ENCODE assay signal across 24 cellular contexts in the genomic region with DNA sequence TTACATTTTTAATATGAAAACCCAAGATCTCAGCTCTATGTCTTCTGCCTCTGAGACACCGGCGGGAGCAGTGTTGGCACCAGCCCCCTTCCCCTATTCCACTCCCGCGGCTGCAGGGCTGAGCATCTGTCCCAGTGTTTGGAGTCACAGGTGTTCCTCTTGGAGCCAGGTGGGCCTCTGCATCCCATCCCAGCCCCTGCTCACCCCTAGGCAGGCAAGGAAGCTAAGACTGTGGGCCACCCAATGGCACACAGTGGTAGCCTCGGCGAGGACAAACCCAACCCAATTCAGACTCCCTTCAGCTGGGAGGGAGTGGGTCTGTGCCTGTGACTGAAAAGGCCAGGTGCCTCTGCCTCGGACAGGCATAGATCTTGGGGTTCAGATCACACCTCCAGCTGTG. TPM values are rescaled to one million over a fixed set of nuclear protein-coding genes. Genes with fewer than 3 reads are reported as not detected.
DNase-seq lines count a peak whose midpoint lies in the region; ATAC-seq, FAIRE-seq and TF ChIP-seq lines count a peak whose summit lies in the region.
"Had no signal": no experiment of that assay in that cellular context is flagged by ENCODE, and none has a peak within 500 bp of the region (broad histone marks: within the 10 kb centered on the region; RNA-seq: fewer than 3 reads in every experiment).

No MANE protein-coding gene starts in this region.

- H2AFZ ChIP-seq in neural progenitor cell (replicated peaks) = no peak overlapping the region
- no peak overlapping the region for H2AFZ ChIP-seq in H9 (ENCODE audit: low read length)

- H3K9me3 ChIP-seq in kidney (ENCODE audit: control insufficient read depth in 1 of 2, low read length in 2 of 2) (no peaks in the 10 kb centered on the region), neural progenitor cell (ENCODE audit: low read depth) (no peaks in the 10 kb centered on the region), H9 (ENCODE audit: control insufficient read depth, low read depth, low read length) (no peaks in the 10 kb centered on the region)
- H3K9me3 ChIP-seq: MG63 had no signal

- no peak overlapping the region for H4K8ac ChIP-seq in H9 (replicated peaks; ENCODE audit: insufficient read length, low read depth, low read length)

- no peak overlapping the region for H2BK12ac ChIP-seq in H9 (ENCODE audit: insufficient read length, low read depth, low read length)

- H3K27ac Mint-ChIP-seq in neural progenitor cell (peak overlapping the region; percentile 42), H9 (no peak overlapping the region; a peak in 1 of 7 replicates)
- H3K27ac Mint-ChIP-seq in T-helper 2 cell treated with Interferon-gamma antibody and Interleukin-4, amounts not matched to agents 5 μg/mL and 100 μg/mL, for 36 hours = no peak overlapping the region

- no peaks in the 10 kb centered on the region for H3K36me3 Mint-ChIP-seq in neural progenitor cell
- no peaks in the 10 kb centered on the region for H3K36me3 Mint-ChIP-seq in T-helper 2 cell treated with Interferon-gamma antibody and Interleukin-4, amounts not matched to agents 5 μg/mL and 100 μg/mL, for 36 hours (ENCODE audit: low read depth)
- no peaks in the 10 kb centered on the region; a peak in 1 of 7 replicates for H3K36me3 Mint-ChIP-seq in H9 (ENCODE audit: insufficient read depth in 1 of 3, low read depth in 3 of 3)

- no peaks in the 10 kb centered on the region for H3K23me2 ChIP-seq in H9 (ENCODE audit: insufficient read length, low read depth, low read length, poor library complexity, severe bottlenecking)

- H3K9me3 Mint-ChIP-seq in neural progenitor cell (no peaks in the 10 kb centered on the region), H9 (no peaks in the 10 kb centered on the region; a peak in 1 of 5 replicates)
- H3K9me3 Mint-ChIP-seq in T-helper 2 cell treated with Interferon-gamma antibody and Interleukin-4, amounts not matched to agents 5 μg/mL and 100 μg/mL, for 36 hours = no peaks in the 10 kb centered on the region

- peak; percentile 2 for DNase-seq in left cardiac atrium
- no peak for DNase-seq in Right ventricle myocardium inferior (ENCODE audit: missing footprints)
- peak; percentile 30 for DNase-seq in kidney
- DNase-seq in neural progenitor cell (ENCODE audit: low spot score) = no peak
- no peak for DNase-seq in NCI-H2227 (lab: John Stamatoyannopoulos, UW; ENCODE audit: unreplicated experiment)
- no peak for DNase-seq in T-helper 2 cell treated with Interferon-gamma antibody and Interleukin-4, amounts not matched to agents 5 μg/mL and 100 μg/mL, for 36 hours (ENCODE audit: low spot score)
- no peak for DNase-seq in AG08396 (ENCODE audit: low spot score)
- no peak for DNase-seq in H9
- DNase-seq: C1 segment of cervical spinal cord; DMS53; GDM1; MG63; NCI-H1048; NCI-H1417 treated with DMSO at 0.1 percent for 48 hours; NCI-H187 treated with DMSO at 0.1 percent for 48 hours; NCI-H2107; NCI-H226; NCI-H774; NK-92 treated with Interleukin-12 subunit alpha and Interleukin-12 subunit beta, amount 100 ng/mL, for 24 hours had no signal

- no peak overlapping the region for H2AK5ac ChIP-seq in H9 (ENCODE audit: insufficient read length, low read length)

- H3K4me3 Mint-ChIP-seq in neural progenitor cell (no peak overlapping the region), H9 (no peak overlapping the region)
- H3K4me3 Mint-ChIP-seq in T-helper 2 cell treated with Interferon-gamma antibody and Interleukin-4, amounts not matched to agents 5 μg/mL and 100 μg/mL, for 36 hours = no peak overlapping the region

- H3K23ac ChIP-seq in H9 (ENCODE audit: insufficient read length, low read depth, low read length) = no peak overlapping the region

- H3K27me3 ChIP-seq in neural progenitor cell (peaks cover 36% of the 10 kb centered on the region), H9 (ENCODE audit: insufficient read depth, low read length) (no peaks in the 10 kb centered on the region; the same call in 1 of the 2 replicates)

- H3K36me3 ChIP-seq in kidney (ENCODE audit: control insufficient read depth in 1 of 2, insufficient read depth in 2 of 2, low read length in 2 of 2) = no peaks in the 10 kb centered on the region
- H3K36me3 ChIP-seq in neural progenitor cell = no peaks in the 10 kb centered on the region
- H3K36me3 ChIP-seq: MG63 had no signal

- H3K27ac ChIP-seq in kidney (ENCODE audit: low read depth in 2 of 2, low read length in 2 of 2) (no peak overlapping the region), neural progenitor cell (no peak overlapping the region), H9 (ENCODE audit: insufficient read length, low read depth, low read length) (no peak overlapping the region)
- H3K27ac ChIP-seq: RWPE1 had no signal

- H3K56ac ChIP-seq in H9 (ENCODE audit: insufficient read length, low read depth, low read length) = no peak overlapping the region

- no peak overlapping the region for H3K9ac ChIP-seq in kidney (ENCODE audit: low read length in 2 of 2)
- no peak overlapping the region for H3K9ac ChIP-seq in neural progenitor cell
- H3K9ac ChIP-seq in H9 (ENCODE audit: extremely low read depth, insufficient read length, low read length) = no peak overlapping the region

- no peak overlapping the region for H3K18ac ChIP-seq in H9 (ENCODE audit: insufficient read length, low read depth, low read length)

- H3K79me1 ChIP-seq in H9 (ENCODE audit: insufficient read depth, low read depth, low read length, poor library complexity, severe bottlenecking) = no peaks in the 10 kb centered on the region

- H3K14ac ChIP-seq in H9 (ENCODE audit: insufficient read depth, low read length) = no peak overlapping the region

- H3K4me1 Mint-ChIP-seq in neural progenitor cell (peaks cover 7% of the 10 kb centered on the region), H9 (peaks cover 3 to 24% of the 10 kb centered on the region in 2 experiments)
- no peaks in the 10 kb centered on the region for H3K4me1 Mint-ChIP-seq in T-helper 2 cell treated with Interferon-gamma antibody and Interleukin-4, amounts not matched to agents 5 μg/mL and 100 μg/mL, for 36 hours (ENCODE audit: low read depth)

- no peak overlapping the region for H4K91ac ChIP-seq in H9 (ENCODE audit: insufficient read length, low read depth, low read length)

- no CpG with 5 or more reads among the region's 7 CpGs for WGBS in H9 (ENCODE audit: extremely low coverage, insufficient read length, low lambda C conversion rate)

- H2BK15ac ChIP-seq in H9 (ENCODE audit: low read depth, low read length) = no peak overlapping the region

- H2BK120ac ChIP-seq in H9 (ENCODE audit: low read depth, low read length, poor library complexity, severe bottlenecking) = no peak overlapping the region

- peaks cover 41% of the 10 kb centered on the region for H3K27me3 Mint-ChIP-seq in neural progenitor cell (ENCODE audit: insufficient read depth, low read depth)
- H3K27me3 Mint-ChIP-seq in T-helper 2 cell treated with Interferon-gamma antibody and Interleukin-4, amounts not matched to agents 5 μg/mL and 100 μg/mL, for 36 hours (ENCODE audit: low read depth) = peaks cover 21% of the 10 kb centered on the region
- peaks cover 42% of the 10 kb centered on the region for H3K27me3 Mint-ChIP-seq in H9 (ENCODE audit: low read depth)

- intact Hi-C loops in left cardiac atrium (cut with DNase I) = loop anchor here (10.0 kb wide), 2 partner anchors 928 to 1018 kb away; no protein-coding TSS in a partner anchor
- intact Hi-C loops in Right ventricle myocardium inferior (cut with DNase I) = loop anchor here (10.0 kb wide), 1 partner anchor 128 kb away; a partner anchor contains a TSS
- intact Hi-C loops in kidney (cut with DNase I) = no loop called here

- H4K5ac ChIP-seq in H9 (ENCODE audit: insufficient read length, low read depth, low read length) = no peak overlapping the region

- no peak for FAIRE-seq in kidney (lab: Jason Lieb, UNC)
- FAIRE-seq: D721Med had no signal

- no peak overlapping the region for H2BK5ac ChIP-seq in H9 (ENCODE audit: insufficient read length, low read length)

- H3K4me1 ChIP-seq in kidney (ENCODE audit: control insufficient read depth in 1 of 2, insufficient read depth in 1 of 2, low read depth in 1 of 2, low read length in 2 of 2) (peaks cover 4 to 9% of the 10 kb centered on the region in 2 donors), neural progenitor cell (peaks cover 4% of the 10 kb centered on the region), H9 (ENCODE audit: insufficient read depth, low read length) (no peaks in the 10 kb centered on the region)

- H3K4me3 ChIP-seq in kidney (ENCODE audit: low read length in 2 of 2) (no peak overlapping the region), neural progenitor cell (no peak overlapping the region)
- H3K4me3 ChIP-seq: MG63 had no signal

- no peak for TF ChIP-seq CTCF in kidney (IDR thresholded peaks at IDR 0.05; ENCODE audit: borderline replicate concordance, extremely low read depth, insufficient read depth)
- no peak for TF ChIP-seq CTCF in neural progenitor cell (IDR thresholded peaks at IDR 0.05)
- no peak for TF ChIP-seq CTCF in H9 (conservative IDR thresholded peaks at IDR 0.05)

- no peak overlapping the region for H3K4ac ChIP-seq in H9 (ENCODE audit: low read depth, low read length)

- H3T11ph ChIP-seq in H9 (ENCODE audit: low read length) = no peak overlapping the region

- H3F3A ChIP-seq in neural progenitor cell (ENCODE audit: low read depth) = no peaks in the 10 kb centered on the region

- H4K20me1 ChIP-seq in neural progenitor cell (ENCODE audit: low read depth) = no peaks in the 10 kb centered on the region
- H4K20me1 ChIP-seq in H9 (ENCODE audit: control insufficient read depth, insufficient read depth, insufficient read length) = no peaks in the 10 kb centered on the region

- H3K79me2 ChIP-seq in neural progenitor cell (ENCODE audit: low read depth) (no peaks in the 10 kb centered on the region), H9 (ENCODE audit: insufficient read depth, low read length) (no peaks in the 10 kb centered on the region)

- no peak overlapping the region for H2BK20ac ChIP-seq in H9 (ENCODE audit: low read depth, low read length, poor library complexity, severe bottlenecking)

- ATAC-seq in left cardiac atrium (no peak), Right ventricle myocardium inferior (no peak)
- ATAC-seq: SK-N-SH treated with all-trans-retinoic acid at 6 μM for 48 hours had no signal

- H3K4me2 ChIP-seq in neural progenitor cell (no peak overlapping the region), H9 (ENCODE audit: insufficient read depth, insufficient read length, low read length) (no peak overlapping the region)

RNA-seq across cellular contexts. Expression of a gene that starts 3.1 kb away (rescaled TPM):
- total RNA-seq in left cardiac atrium (under 1 TPM; 0.60 to 0.74 TPM), Right ventricle myocardium inferior (0.60 TPM), kidney (3.3 TPM), neural progenitor cell (ENCODE audit: low replicate concordance) (0.09 and 0.34 TPM in 2 replicates), H9 (2021) (0.85 and 0.99 TPM in 2 replicates)
- 7.0 TPM for polyA plus RNA-seq in kidney (ENCODE audit: insufficient read depth, low read depth, low replicate concordance)
- total RNA-seq: A673 had no signal

RNA-seq across cellular contexts. Expression of a gene that starts 9.4 kb away (rescaled TPM):
- total RNA-seq in left cardiac atrium = not detected
- not detected for total RNA-seq in Right ventricle myocardium inferior
- total RNA-seq in kidney = not detected
- polyA plus RNA-seq in kidney (ENCODE audit: insufficient read depth, low read depth, low replicate concordance) = not detected
- total RNA-seq in neural progenitor cell (ENCODE audit: low replicate concordance) = not detected in 2 replicates
- not detected in 2 replicates for total RNA-seq in H9 (2021)
- total RNA-seq: A673, H4 had no signal

RNA-seq across cellular contexts. Expression of a gene that starts 31.7 kb away (rescaled TPM):
- not detected for total RNA-seq in left cardiac atrium
- total RNA-seq in Right ventricle myocardium inferior = not detected
- not detected for total RNA-seq in kidney
- not detected for polyA plus RNA-seq in kidney (ENCODE audit: insufficient read depth, low read depth, low replicate concordance)
- not detected in 2 replicates for total RNA-seq in neural progenitor cell (ENCODE audit: low replicate concordance)
- not detected in 2 replicates for total RNA-seq in H9 (2021)
- total RNA-seq: A673, H4 had no signal

RNA-seq across cellular contexts. Expression of a gene that starts 51.3 kb away (rescaled TPM):
- total RNA-seq in left cardiac atrium (10 to 100 TPM; 15.7 to 20.7 TPM), Right ventricle myocardium inferior (15.9 TPM), kidney (44.8 TPM), neural progenitor cell (ENCODE audit: low replicate concordance) (12.4 and 22.3 TPM in 2 replicates), H9 (2021) (26.9 and 28.3 TPM in 2 replicates)
- 11.4 TPM for polyA plus RNA-seq in kidney (ENCODE audit: insufficient read depth, low read depth, low replicate concordance)

Comparison
In these comparisons a context has a peak if more than half of its experiments do, and no peak if none do; other contexts are left out.
1. DNase-seq: peak in left cardiac atrium (single experiment) and kidney (single experiment); none in Right ventricle myocardium inferior (single experiment), neural progenitor cell (single experiment), NCI-H2227 (single experiment), T-helper 2 cell treated with Interferon-gamma antibody and Interleukin-4, amounts not matched to agents 5 μg/mL and 100 μg/mL, for 36 hours (single experiment), AG08396 (single experiment) and H9 (single experiment).